8 cellular contexts compared by ENCODE assay signal in the genomic region with DNA sequence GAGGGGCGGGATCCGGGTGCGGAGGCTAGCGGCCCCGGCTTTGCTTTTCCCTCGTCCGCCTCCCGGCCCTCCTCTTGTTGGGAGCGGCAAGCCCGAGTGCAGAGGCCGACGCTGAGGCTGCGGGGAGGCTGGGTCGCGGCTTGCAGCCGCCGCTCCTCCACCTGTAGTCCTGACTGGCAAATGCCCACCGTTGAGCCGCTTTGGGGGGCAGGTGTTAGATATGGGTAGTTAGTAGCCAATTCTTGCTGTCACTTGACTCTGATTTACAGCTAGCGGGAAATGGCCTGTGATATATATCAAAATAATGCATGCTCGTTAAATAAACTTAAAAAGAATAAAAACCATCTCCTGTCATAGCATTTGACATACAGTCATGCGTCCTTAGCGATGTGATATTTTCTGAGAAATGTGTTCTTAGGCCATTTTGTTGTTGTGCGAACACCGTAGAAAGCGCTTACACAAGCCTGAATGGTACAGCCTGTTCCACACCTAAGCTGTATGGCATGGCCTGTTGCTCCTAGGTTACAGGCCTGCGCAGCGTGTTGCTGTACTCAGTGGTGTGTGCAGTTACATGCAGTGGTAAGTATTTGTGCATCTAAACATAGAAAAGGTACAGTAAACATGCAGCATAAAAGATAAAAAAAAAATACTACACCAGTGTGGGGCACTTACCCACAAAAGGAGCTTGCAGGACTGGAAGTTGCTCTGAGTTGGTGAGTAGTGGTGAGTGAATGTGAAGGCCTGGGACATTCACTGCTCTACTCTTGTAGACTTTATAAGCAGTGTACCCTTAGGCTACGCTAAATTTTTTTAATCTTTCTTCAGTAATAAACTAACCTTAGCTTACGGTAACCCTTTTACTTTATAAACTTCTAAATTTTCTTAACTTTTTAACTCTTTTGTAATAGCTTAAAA. TPM values are rescaled to one million over a fixed set of nuclear protein-coding genes. Genes with fewer than 3 reads are reported as not detected.
DNase-seq lines count a peak whose midpoint lies in the region; ATAC-seq and TF ChIP-seq lines count a peak whose summit lies in the region.

No MANE protein-coding gene starts in this region.

- H3K9me3 ChIP-seq in neural cell (ENCODE audit: low read length) = no peaks in the 10 kb centered on the region

- no peak for TF ChIP-seq CTCF in neural cell (IDR thresholded peaks at IDR 0.05; ENCODE audit: poor library complexity, severe bottlenecking)

- no peaks in the 10 kb centered on the region for H3K36me3 ChIP-seq in neural cell (ENCODE audit: insufficient read depth, low read length)

- TF ChIP-seq EP300 in neural cell (conservative IDR thresholded peaks at IDR 0.05; ENCODE audit: poor library complexity, severe bottlenecking) = no peak

- H3K9ac ChIP-seq in neural cell (ENCODE audit: low read length) = peak overlapping the region; percentile 90

- peak overlapping the region; percentile 75 for H2AFZ ChIP-seq in neural cell (ENCODE audit: low read depth, low read length)

- H3K27ac ChIP-seq in neural cell (ENCODE audit: low read length) = peak overlapping the region; percentile 78

- H3F3A ChIP-seq in neural cell (ENCODE audit: insufficient read depth, low read length, poor library complexity, severe bottlenecking) = no peaks in the 10 kb centered on the region

- peaks cover 33% of the 10 kb centered on the region for H3K79me2 ChIP-seq in neural cell (replicated peaks; ENCODE audit: insufficient read depth, low read length)

- DNase-seq in activated CD4-positive, alpha-beta T cell treated with anti-CD3 and anti-CD28 coated beads, Interleukin-2, amount 50 U/mL, for 48 hours = peak; percentile 22 to 41
- DNase-seq in fibroblast of peridontal ligament (ENCODE audit: extremely low read depth) (peak; percentile 44), kidney glomerular epithelial cell (lab: John Stamatoyannopoulos, UW) (no peak), epidermal melanocyte (ENCODE audit: insufficient read length, low spot score) (no peak)

- peak overlapping the region; percentile 96 for H3K4me3 ChIP-seq in neural cell (ENCODE audit: low read length)

- H3K27me3 ChIP-seq in neural cell (ENCODE audit: insufficient read depth, low read depth, low read length) = no peaks in the 10 kb centered on the region

- TF ChIP-seq RAD21 in neural cell (conservative IDR thresholded peaks at IDR 0.05) = no peak

- no peaks in the 10 kb centered on the region for H4K20me1 ChIP-seq in neural cell (ENCODE audit: insufficient read depth)

- ATAC-seq in GM18499 (IDR thresholded peaks at IDR 0.05; ENCODE audit: insufficient read depth, unreplicated experiment) = peak; percentile 16
- ATAC-seq in HG03442 (IDR thresholded peaks at IDR 0.05; ENCODE audit: unreplicated experiment) = peak; percentile 19
- ATAC-seq in HG02970 (IDR thresholded peaks at IDR 0.05; ENCODE audit: low FRiP score, unreplicated experiment) = no peak

- H3K9me2 ChIP-seq in neural cell (ENCODE audit: insufficient read depth, low read length) = no peaks in the 10 kb centered on the region

- peak overlapping the region; percentile 81 for H3K4me2 ChIP-seq in neural cell (ENCODE audit: low read length)

TF ChIP-seq in neural cell, 6 proteins besides CTCF, POLR2A, EP300 and RAD21:
- peak; percentile 31 for TF ChIP-seq MXI1 (conservative IDR thresholded peaks at IDR 0.05; ENCODE audit: poor library complexity, severe bottlenecking)
- no peak for TF ChIP-seq TAF1 (IDR thresholded peaks at IDR 0.05; ENCODE audit: low read depth)
TF ChIP-seq in neural cell: peak in this region for 1.

RNA-seq across cellular contexts. Expression of gene CAPN7, which starts 0.9 kb away (rescaled TPM):
- 60.9 and 74.2 TPM in 2 replicates for polyA plus RNA-seq in neural cell
- polyA minus RNA-seq in neural cell = 83.3 and 84.5 TPM in 2 replicates

Comparison
In these comparisons a context has a peak if more than half of its experiments do, and no peak if none do; other contexts are left out.
1. DNase-seq: peak in activated CD4-positive, alpha-beta T cell treated with anti-CD3 and anti-CD28 coated beads, Interleukin-2, amount 50 U/mL, for 48 hours (2 of 2) and fibroblast of peridontal ligament (single experiment); none in kidney glomerular epithelial cell (single experiment) and epidermal melanocyte (single experiment).